ENCODE assay signal across 22 cellular contexts in the genomic region with DNA sequence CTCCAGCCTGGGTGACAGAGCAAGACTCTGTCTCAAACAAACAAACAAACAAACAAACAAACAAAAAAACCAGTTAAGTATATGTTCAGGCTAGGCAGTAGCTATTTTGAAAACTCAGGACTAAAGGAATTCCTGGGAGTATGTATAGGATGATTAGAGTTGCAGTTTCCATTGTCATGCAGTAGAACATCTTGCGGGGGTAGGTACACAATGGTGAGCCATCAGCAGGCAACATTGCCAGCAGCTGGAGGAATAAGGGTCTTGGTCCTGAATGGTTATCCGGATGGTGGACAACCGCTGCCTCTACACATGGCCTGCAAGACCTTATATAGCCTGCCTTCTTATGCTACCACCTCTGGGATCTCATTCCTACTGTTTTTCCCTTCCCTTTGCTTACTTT.
DNase-seq lines count a peak whose midpoint lies in the region; ATAC-seq and TF ChIP-seq lines count a peak whose summit lies in the region.
"Had no signal": no experiment of that assay in that cellular context is flagged by ENCODE, and none has a peak within 500 bp of the region (broad histone marks: within the 10 kb centered on the region; RNA-seq: fewer than 3 reads in every experiment).

No MANE protein-coding gene starts in this region.

- H3K36me3 ChIP-seq in H7 (replicated peaks; ENCODE audit: control insufficient read depth, insufficient read depth, low read length) = no peaks in the 10 kb centered on the region
- no peaks in the 10 kb centered on the region for H3K36me3 ChIP-seq in lower lobe of right lung

- no peaks in the 10 kb centered on the region for H3K4me1 ChIP-seq in lower lobe of right lung

- intact Hi-C loops in lower lobe of right lung (cut with DNase I) = no loop called here

- CTCF ChIA-PET in WTC11 (lab: Charles Lee) = no interaction called here

- H3K4me3 Mint-ChIP-seq in WTC11 = no peak overlapping the region
- H3K4me3 Mint-ChIP-seq: B cell; CD8-positive, alpha-beta T cell had no signal

- peak; percentile 32 for DNase-seq in H7
- DNase-seq in WTC11 (ENCODE audit: low spot score) = no peak
- DNase-seq in iPS-NIHi11 (ENCODE audit: low spot score) = peak; percentile 33
- no peak for DNase-seq in lower lobe of right lung
- DNase-seq in hippocampal formation (lab: John Stamatoyannopoulos, UW) = no peak
- DNase-seq in activated effector memory CD4-positive, alpha-beta T cell treated with Interleukin-2 at 50 U/mL for 16 hours = no peak
- DNase-seq in middle frontal gyrus (ENCODE audit: extremely low spot score, low spot score) = no peak
- DNase-seq: Caco-2; CD8-positive, alpha-beta T cell; EL; GF-D8; NCI-H1048; NCI-H1417; NCI-H1694 treated with DMSO at 0.1 percent for 48 hours; NCI-H2107; NCI-H524; NCI-H748 treated with DMSO at 0.1 percent for 48 hours; PC-3; SK-N-SH; SW 1271 had no signal

- H3K4me1 Mint-ChIP-seq in WTC11 = peaks cover 26% of the 10 kb centered on the region
- H3K4me1 Mint-ChIP-seq: B cell had no signal

- POLR2A ChIA-PET in WTC11 (lab: Charles Lee) = no interaction called here

- H3K27me3 ChIP-seq in H7 (ENCODE audit: control insufficient read depth, insufficient read depth, low read length) (no peaks in the 10 kb centered on the region), lower lobe of right lung (ENCODE audit: low read depth) (no peaks in the 10 kb centered on the region)

- H3K9me3 Mint-ChIP-seq in WTC11 = peaks cover 3% of the 10 kb centered on the region; the same call in 1 of the 2 replicates

- H3K4me3 ChIP-seq in H7 (ENCODE audit: insufficient read depth, low read depth, low read length) (no peak overlapping the region), lower lobe of right lung (no peak overlapping the region)

- H3K27me3 Mint-ChIP-seq in WTC11 (ENCODE audit: low read depth) = no peaks in the 10 kb centered on the region
- H3K27me3 Mint-ChIP-seq: B cell had no signal

- peak overlapping the region; percentile 61; the same call in 1 of the 2 replicates for H3K27ac Mint-ChIP-seq in WTC11
- H3K27ac Mint-ChIP-seq: B cell; CD8-positive, alpha-beta T cell had no signal

- ATAC-seq in WTC11 (peak; percentile 89), lower lobe of right lung (no peak)
- ATAC-seq: CD8-positive, alpha-beta T cell; PC-3 had no signal

- TF ChIP-seq CTCF in WTC11 (IDR thresholded peaks at IDR 0.05) (no peak), lower lobe of right lung (IDR thresholded peaks at IDR 0.05) (no peak)

- H3K36me3 Mint-ChIP-seq in WTC11 = peaks cover 7% of the 10 kb centered on the region
- H3K36me3 Mint-ChIP-seq: CD8-positive, alpha-beta T cell had no signal

- no peaks in the 10 kb centered on the region for H3K9me3 ChIP-seq in lower lobe of right lung
- H3K9me3 ChIP-seq: Caco-2, SK-N-SH had no signal

- H3K27ac ChIP-seq in lower lobe of right lung = no peak overlapping the region
- H3K27ac ChIP-seq: C4-2B had no signal

TF ChIP-seq in WTC11, 78 proteins besides CTCF, POLR2A, EP300 and RAD21:
- TF ChIP-seq MYBL2 (CRISPR knock-in tag; IDR thresholded peaks at IDR 0.05) (no peak), ZNF396 (CRISPR knock-in tag; IDR thresholded peaks at IDR 0.05; ENCODE audit: borderline replicate concordance) (no peak), ZNF416 (CRISPR knock-in tag; IDR thresholded peaks at IDR 0.05) (no peak), ZNF423 (CRISPR knock-in tag; IDR thresholded peaks at IDR 0.05) (no peak)
- TF ChIP-seq, protein P1, sequence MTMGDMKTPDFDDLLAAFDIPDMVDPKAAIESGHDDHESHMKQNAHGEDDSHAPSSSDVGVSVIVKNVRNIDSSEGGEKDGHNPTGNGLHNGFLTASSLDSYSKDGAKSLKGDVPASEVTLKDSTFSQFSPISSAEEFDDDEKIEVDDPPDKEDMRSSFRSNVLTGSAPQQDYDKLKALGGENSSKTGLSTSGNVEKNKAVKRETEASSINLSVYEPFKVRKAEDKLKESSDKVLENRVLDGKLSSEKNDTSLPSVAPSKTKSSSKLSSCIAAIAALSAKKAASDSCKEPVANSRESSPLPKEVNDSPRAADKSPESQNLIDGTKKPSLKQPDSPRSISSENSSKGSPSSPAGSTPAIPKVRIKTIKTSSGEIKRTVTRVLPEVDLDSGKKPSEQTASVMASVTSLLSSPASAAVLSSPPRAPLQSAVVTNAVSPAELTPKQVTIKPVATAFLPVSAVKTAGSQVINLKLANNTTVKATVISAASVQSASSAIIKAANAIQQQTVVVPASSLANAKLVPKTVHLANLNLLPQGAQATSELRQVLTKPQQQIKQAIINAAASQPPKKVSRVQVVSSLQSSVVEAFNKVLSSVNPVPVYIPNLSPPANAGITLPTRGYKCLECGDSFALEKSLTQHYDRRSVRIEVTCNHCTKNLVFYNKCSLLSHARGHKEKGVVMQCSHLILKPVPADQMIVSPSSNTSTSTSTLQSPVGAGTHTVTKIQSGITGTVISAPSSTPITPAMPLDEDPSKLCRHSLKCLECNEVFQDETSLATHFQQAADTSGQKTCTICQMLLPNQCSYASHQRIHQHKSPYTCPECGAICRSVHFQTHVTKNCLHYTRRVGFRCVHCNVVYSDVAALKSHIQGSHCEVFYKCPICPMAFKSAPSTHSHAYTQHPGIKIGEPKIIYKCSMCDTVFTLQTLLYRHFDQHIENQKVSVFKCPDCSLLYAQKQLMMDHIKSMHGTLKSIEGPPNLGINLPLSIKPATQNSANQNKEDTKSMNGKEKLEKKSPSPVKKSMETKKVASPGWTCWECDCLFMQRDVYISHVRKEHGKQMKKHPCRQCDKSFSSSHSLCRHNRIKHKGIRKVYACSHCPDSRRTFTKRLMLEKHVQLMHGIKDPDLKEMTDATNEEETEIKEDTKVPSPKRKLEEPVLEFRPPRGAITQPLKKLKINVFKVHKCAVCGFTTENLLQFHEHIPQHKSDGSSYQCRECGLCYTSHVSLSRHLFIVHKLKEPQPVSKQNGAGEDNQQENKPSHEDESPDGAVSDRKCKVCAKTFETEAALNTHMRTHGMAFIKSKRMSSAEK (CRISPR knock-in tag; IDR thresholded peaks at IDR 0.05; ENCODE audit: borderline replicate concordance) = peak; percentile 73; the same call in 1 of the 2 replicates
- TF ChIP-seq, protein P2, sequence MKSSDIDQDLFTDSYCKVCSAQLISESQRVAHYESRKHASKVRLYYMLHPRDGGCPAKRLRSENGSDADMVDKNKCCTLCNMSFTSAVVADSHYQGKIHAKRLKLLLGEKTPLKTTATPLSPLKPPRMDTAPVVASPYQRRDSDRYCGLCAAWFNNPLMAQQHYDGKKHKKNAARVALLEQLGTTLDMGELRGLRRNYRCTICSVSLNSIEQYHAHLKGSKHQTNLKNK (CRISPR knock-in tag; IDR thresholded peaks at IDR 0.05) = no peak

Comparison
In these comparisons a context has a peak if more than half of its experiments do, and no peak if none do; other contexts are left out.
1. DNase-seq: peak in H7 (single experiment) and iPS-NIHi11 (single experiment); none in WTC11 (single experiment), lower lobe of right lung (single experiment), hippocampal formation (0 of 2), activated effector memory CD4-positive, alpha-beta T cell treated with Interleukin-2 at 50 U/mL for 16 hours (single experiment) and middle frontal gyrus (single experiment).